ENCODE assay signal across 1 cellular context in the genomic region with DNA sequence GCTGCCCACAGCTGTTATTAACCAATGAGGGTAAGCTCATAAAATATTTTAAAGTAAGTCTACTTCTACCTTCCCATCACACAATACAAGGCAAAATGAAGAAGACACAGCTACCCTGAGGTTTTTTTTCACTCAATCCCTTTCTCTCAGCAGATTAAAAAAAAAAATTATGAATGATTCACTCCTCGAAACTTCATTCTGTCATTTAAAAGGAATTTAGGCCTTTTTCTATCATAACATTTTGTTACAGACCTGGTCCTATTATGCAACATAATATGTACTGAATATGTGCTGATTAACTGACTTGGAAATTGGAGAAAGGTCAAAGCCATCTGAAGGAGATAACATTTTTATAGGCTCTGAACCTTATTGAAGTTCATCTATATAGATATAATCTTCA.
TF ChIP-seq lines count a peak whose summit lies in the region.

No MANE protein-coding gene starts in this region.

TF ChIP-seq in GM23338, 12 proteins besides CTCF, POLR2A, EP300 and RAD21 (continued from another document):
- TF ChIP-seq, protein P1, sequence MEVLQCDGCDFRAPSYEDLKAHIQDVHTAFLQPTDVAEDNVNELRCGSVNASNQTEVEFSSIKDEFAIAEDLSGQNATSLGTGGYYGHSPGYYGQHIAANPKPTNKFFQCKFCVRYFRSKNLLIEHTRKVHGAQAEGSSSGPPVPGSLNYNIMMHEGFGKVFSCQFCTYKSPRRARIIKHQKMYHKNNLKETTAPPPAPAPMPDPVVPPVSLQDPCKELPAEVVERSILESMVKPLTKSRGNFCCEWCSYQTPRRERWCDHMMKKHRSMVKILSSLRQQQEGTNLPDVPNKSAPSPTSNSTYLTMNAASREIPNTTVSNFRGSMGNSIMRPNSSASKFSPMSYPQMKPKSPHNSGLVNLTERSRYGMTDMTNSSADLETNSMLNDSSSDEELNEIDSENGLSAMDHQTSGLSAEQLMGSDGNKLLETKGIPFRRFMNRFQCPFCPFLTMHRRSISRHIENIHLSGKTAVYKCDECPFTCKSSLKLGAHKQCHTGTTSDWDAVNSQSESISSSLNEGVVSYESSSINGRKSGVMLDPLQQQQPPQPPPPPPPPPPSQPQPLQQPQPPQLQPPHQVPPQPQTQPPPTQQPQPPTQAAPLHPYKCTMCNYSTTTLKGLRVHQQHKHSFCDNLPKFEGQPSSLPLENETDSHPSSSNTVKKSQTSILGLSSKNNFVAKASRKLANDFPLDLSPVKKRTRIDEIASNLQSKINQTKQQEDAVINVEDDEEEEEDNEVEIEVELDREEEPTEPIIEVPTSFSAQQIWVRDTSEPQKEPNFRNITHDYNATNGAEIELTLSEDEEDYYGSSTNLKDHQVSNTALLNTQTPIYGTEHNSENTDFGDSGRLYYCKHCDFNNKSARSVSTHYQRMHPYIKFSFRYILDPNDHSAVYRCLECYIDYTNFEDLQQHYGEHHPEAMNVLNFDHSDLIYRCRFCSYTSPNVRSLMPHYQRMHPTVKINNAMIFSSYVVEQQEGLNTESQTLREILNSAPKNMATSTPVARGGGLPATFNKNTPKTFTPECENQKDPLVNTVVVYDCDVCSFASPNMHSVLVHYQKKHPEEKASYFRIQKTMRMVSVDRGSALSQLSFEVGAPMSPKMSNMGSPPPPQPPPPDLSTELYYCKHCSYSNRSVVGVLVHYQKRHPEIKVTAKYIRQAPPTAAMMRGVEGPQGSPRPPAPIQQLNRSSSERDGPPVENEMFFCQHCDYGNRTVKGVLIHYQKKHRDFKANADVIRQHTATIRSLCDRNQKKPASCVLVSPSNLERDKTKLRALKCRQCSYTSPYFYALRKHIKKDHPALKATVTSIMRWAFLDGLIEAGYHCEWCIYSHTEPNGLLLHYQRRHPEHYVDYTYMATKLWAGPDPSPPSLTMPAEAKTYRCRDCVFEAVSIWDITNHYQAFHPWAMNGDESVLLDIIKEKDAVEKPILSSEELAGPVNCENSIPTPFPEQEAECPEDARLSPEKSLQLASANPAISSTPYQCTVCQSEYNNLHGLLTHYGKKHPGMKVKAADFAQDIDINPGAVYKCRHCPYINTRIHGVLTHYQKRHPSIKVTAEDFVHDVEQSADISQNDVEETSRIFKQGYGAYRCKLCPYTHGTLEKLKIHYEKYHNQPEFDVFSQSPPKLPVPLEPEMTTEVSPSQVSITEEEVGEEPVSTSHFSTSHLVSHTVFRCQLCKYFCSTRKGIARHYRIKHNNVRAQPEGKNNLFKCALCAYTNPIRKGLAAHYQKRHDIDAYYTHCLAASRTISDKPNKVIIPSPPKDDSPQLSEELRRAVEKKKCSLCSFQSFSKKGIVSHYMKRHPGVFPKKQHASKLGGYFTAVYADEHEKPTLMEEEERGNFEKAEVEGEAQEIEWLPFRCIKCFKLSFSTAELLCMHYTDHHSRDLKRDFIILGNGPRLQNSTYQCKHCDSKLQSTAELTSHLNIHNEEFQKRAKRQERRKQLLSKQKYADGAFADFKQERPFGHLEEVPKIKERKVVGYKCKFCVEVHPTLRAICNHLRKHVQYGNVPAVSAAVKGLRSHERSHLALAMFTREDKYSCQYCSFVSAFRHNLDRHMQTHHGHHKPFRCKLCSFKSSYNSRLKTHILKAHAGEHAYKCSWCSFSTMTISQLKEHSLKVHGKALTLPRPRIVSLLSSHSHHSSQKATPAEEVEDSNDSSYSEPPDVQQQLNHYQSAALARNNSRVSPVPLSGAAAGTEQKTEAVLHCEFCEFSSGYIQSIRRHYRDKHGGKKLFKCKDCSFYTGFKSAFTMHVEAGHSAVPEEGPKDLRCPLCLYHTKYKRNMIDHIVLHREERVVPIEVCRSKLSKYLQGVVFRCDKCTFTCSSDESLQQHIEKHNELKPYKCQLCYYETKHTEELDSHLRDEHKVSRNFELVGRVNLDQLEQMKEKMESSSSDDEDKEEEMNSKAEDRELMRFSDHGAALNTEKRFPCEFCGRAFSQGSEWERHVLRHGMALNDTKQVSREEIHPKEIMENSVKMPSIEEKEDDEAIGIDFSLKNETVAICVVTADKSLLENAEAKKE (CRISPR knock-in tag; IDR thresholded peaks at IDR 0.05) = no peak
- no peak for TF ChIP-seq EZH2 (IDR thresholded peaks at IDR 0.05; ENCODE audit: low read depth, unreplicated experiment)
- TF ChIP-seq CREB1 (CRISPR knock-in tag; IDR thresholded peaks at IDR 0.05; ENCODE audit: low read depth) = no peak
- no peak for TF ChIP-seq JUNB (IDR thresholded peaks at IDR 0.05; ENCODE audit: unreplicated experiment)
- TF ChIP-seq NANOG (IDR thresholded peaks at IDR 0.05; ENCODE audit: borderline replicate concordance) = no peak
- TF ChIP-seq ZNF114 (CRISPR knock-in tag; IDR thresholded peaks at IDR 0.05) = no peak
- TF ChIP-seq, protein P2, sequence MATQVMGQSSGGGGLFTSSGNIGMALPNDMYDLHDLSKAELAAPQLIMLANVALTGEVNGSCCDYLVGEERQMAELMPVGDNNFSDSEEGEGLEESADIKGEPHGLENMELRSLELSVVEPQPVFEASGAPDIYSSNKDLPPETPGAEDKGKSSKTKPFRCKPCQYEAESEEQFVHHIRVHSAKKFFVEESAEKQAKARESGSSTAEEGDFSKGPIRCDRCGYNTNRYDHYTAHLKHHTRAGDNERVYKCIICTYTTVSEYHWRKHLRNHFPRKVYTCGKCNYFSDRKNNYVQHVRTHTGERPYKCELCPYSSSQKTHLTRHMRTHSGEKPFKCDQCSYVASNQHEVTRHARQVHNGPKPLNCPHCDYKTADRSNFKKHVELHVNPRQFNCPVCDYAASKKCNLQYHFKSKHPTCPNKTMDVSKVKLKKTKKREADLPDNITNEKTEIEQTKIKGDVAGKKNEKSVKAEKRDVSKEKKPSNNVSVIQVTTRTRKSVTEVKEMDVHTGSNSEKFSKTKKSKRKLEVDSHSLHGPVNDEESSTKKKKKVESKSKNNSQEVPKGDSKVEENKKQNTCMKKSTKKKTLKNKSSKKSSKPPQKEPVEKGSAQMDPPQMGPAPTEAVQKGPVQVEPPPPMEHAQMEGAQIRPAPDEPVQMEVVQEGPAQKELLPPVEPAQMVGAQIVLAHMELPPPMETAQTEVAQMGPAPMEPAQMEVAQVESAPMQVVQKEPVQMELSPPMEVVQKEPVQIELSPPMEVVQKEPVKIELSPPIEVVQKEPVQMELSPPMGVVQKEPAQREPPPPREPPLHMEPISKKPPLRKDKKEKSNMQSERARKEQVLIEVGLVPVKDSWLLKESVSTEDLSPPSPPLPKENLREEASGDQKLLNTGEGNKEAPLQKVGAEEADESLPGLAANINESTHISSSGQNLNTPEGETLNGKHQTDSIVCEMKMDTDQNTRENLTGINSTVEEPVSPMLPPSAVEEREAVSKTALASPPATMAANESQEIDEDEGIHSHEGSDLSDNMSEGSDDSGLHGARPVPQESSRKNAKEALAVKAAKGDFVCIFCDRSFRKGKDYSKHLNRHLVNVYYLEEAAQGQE (IDR thresholded peaks at IDR 0.05; ENCODE audit: unreplicated experiment) = no peak
- TF ChIP-seq ZNF331 (CRISPR knock-in tag; IDR thresholded peaks at IDR 0.05; ENCODE audit: low read depth) = no peak
- TF ChIP-seq STAT1 (IDR thresholded peaks at IDR 0.05; ENCODE audit: unreplicated experiment) = no peak
- TF ChIP-seq EZH2phosphoT487 (IDR thresholded peaks at IDR 0.05; ENCODE audit: unreplicated experiment) = no peak
- TF ChIP-seq POLR2AphosphoS5 (IDR thresholded peaks at IDR 0.05; ENCODE audit: low read depth) = no peak
